In genomic region chr16:76371441-76371840, GRCh38 we compare ENCODE assay signal across 34 cellular contexts.
"Had no signal": no experiment of that assay in that cellular context is flagged by ENCODE, and none has a peak within 500 bp of the region (broad histone marks: within the 10 kb centered on the region; RNA-seq: fewer than 3 reads in every experiment).

No MANE protein-coding gene starts in this region.

- H3K4me3 ChIP-seq: MG63 had no signal

- DNase-seq: Karpas-422, Kasumi-1, MG63, MM.1S, MV-4-11, NCI-H1048, NCI-H1092, NCI-H1092 treated with DMSO at 0.1 percent for 48 hours, NCI-H1105, NCI-H1105 treated with DMSO at 0.1 percent for 48 hours, NCI-H1417, NCI-H1417 treated with DMSO at 0.1 percent for 48 hours, NCI-H1436, NCI-H1436 treated with DMSO at 0.1 percent for 48 hours, NCI-H146, NCI-H1694, NCI-H1694 treated with DMSO at 0.1 percent for 48 hours, NCI-H187, NCI-H187 treated with DMSO at 0.1 percent for 48 hours, NCI-H1930, NCI-H2029, NCI-H2029 treated with DMSO at 0.1 percent for 48 hours, NCI-H2081, NCI-H2081 treated with DMSO at 0.1 percent for 48 hours, NCI-H2107, NCI-H2171, NCI-H2171 treated with DMSO at 0.1 percent for 48 hours, NCI-H2227 treated with DMSO at 0.1 percent for 48 hours, NCI-H226, NCI-H345, NCI-H446, NCI-H446 treated with DMSO at 0.1 percent for 48 hours, NCI-H510A, NCI-H510A treated with DMSO at 0.1 percent for 48 hours had no signal

- H3K9me3 ChIP-seq: MG63 had no signal

- H3K27me3 ChIP-seq: MG63 had no signal

- H3K36me3 ChIP-seq: MG63 had no signal
